ENCODE assay signal across 8 cellular contexts in the genomic region with DNA sequence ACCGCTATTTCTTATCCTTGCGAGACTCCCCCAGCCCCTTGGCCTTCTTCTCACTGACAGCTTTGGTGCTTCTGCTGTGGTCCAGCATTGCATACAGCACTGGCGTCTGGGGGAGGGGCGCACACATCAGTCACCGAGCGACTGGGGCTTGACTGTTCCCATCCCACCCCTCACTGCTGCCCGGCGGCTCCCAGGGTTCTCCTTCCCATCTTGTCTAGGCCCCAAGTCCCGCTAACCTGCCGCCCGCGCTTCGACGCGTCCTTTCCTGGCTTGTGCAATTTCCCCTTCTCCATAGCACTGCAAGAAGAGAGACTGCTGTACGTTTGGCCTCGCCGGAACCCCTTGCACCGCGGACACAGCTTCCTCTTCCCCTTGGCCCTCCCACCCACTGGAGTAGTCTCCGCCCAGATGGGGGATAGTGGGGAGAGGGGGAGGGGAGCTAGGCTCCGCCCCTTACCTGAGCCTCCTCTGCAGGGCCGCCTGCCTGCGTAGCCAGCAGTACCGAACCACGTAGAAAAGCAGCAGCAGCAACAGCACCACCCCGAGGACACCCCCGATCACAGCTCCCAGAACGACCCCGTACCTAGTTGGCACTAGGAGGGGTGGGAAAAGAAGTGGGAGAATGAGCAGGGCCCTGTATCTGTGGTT. TPM values are rescaled to one million over a fixed set of nuclear protein-coding genes. Genes with fewer than 3 reads are reported as not detected.
DNase-seq lines count a peak whose midpoint lies in the region; ATAC-seq and TF ChIP-seq lines count a peak whose summit lies in the region.

No MANE protein-coding gene starts in this region.

- H3K9ac ChIP-seq in parathyroid adenoma = no peak overlapping the region

- H3K79me2 ChIP-seq in ACC112 (ENCODE audit: control insufficient read depth, insufficient read depth, low read length, unreplicated experiment) = peaks cover 12% of the 10 kb centered on the region
- no peaks in the 10 kb centered on the region for H3K79me2 ChIP-seq in parathyroid adenoma

- H3K4me1 ChIP-seq in ACC112 (ENCODE audit: control insufficient read depth, insufficient read depth, low read length, unreplicated experiment) (peaks cover 45% of the 10 kb centered on the region), heart left ventricle (peaks cover 0 to 42% (median 12%) of the 10 kb centered on the region in 12 donors), parathyroid adenoma (peaks cover 4% of the 10 kb centered on the region), tibial artery (peaks cover 0 to 17% (median 14%) of the 10 kb centered on the region in 4 donors)

- no peaks in the 10 kb centered on the region for H3K9me3 ChIP-seq in heart left ventricle
- H3K9me3 ChIP-seq in parathyroid adenoma (ENCODE audit: control insufficient read depth, low read length) = no peaks in the 10 kb centered on the region
- no peaks in the 10 kb centered on the region for H3K9me3 ChIP-seq in tibial artery

- no peaks in the 10 kb centered on the region for H3K27me3 ChIP-seq in ACC112 (ENCODE audit: insufficient read depth, low read length)
- no peaks in the 10 kb centered on the region for H3K27me3 ChIP-seq in heart left ventricle
- H3K27me3 ChIP-seq in parathyroid adenoma (ENCODE audit: control insufficient read depth, insufficient read depth, low read length) = no peaks in the 10 kb centered on the region
- peaks cover 0 to 28% of the 10 kb centered on the region in 2 donors for H3K27me3 ChIP-seq in tibial artery

- peak overlapping the region; percentile 91 for H3K27ac Mint-ChIP-seq in activated naive CD4-positive, alpha-beta T cell treated with anti-CD3 and anti-CD28 coated beads, Interleukin-2, amount 50 U/mL, for 24 hours

- TF ChIP-seq CTCF in heart left ventricle (IDR thresholded peaks at IDR 0.05) (peak in 5 of 12 donors; percentile 12 to 40 (median 25)), parathyroid adenoma (IDR thresholded peaks at IDR 0.05) (peak; percentile 23), tibial artery (IDR thresholded peaks at IDR 0.05) (no peak)

- no peaks in the 10 kb centered on the region for H3K36me3 ChIP-seq in ACC112 (ENCODE audit: insufficient read depth, low read length)
- H3K36me3 ChIP-seq in heart left ventricle = no peaks in the 10 kb centered on the region
- H3K36me3 ChIP-seq in parathyroid adenoma (ENCODE audit: control insufficient read depth, insufficient read depth, low read length) = no peaks in the 10 kb centered on the region
- no peaks in the 10 kb centered on the region for H3K36me3 ChIP-seq in tibial artery

- 2 to 7% (median 4%) methylated on average over 29 to 30 of the region's 30 CpGs for WGBS in heart left ventricle, 4 donors

- ATAC-seq in GM19035 (IDR thresholded peaks at IDR 0.05; ENCODE audit: unreplicated experiment) = peak; percentile 74
- peak; percentile 80 to 95 (median 94) for ATAC-seq in heart left ventricle

- H3K36me3 Mint-ChIP-seq in activated naive CD4-positive, alpha-beta T cell treated with anti-CD3 and anti-CD28 coated beads, Interleukin-2, amount 50 U/mL, for 24 hours = no peaks in the 10 kb centered on the region

- H3K27me3 Mint-ChIP-seq in activated naive CD4-positive, alpha-beta T cell treated with anti-CD3 and anti-CD28 coated beads, Interleukin-2, amount 50 U/mL, for 24 hours = no peaks in the 10 kb centered on the region

- peaks cover 50% of the 10 kb centered on the region for H3K4me1 Mint-ChIP-seq in activated naive CD4-positive, alpha-beta T cell treated with anti-CD3 and anti-CD28 coated beads, Interleukin-2, amount 50 U/mL, for 24 hours

- TF ChIP-seq POLR2A in heart left ventricle (IDR thresholded peaks at IDR 0.05) = peak in 1 of 2 donors; percentile 42

- H2AFZ ChIP-seq in ACC112 (ENCODE audit: low read length, unreplicated experiment) (peak overlapping the region; percentile 11), parathyroid adenoma (peak overlapping the region; percentile 85)

- peak overlapping the region; percentile 83 for H3K4me2 ChIP-seq in parathyroid adenoma (ENCODE audit: low read length)

- H3K4me3 Mint-ChIP-seq in activated naive CD4-positive, alpha-beta T cell treated with anti-CD3 and anti-CD28 coated beads, Interleukin-2, amount 50 U/mL, for 24 hours = peak overlapping the region; percentile 98

- H3K9me3 Mint-ChIP-seq in activated naive CD4-positive, alpha-beta T cell treated with anti-CD3 and anti-CD28 coated beads, Interleukin-2, amount 50 U/mL, for 24 hours = no peaks in the 10 kb centered on the region

- H3K27ac ChIP-seq in ACC112 (ENCODE audit: low read depth, low read length) (peak overlapping the region; percentile 67; the same call in 1 of the 2 replicates), heart left ventricle (peak overlapping the region in 10 of 12 donors; percentile 23 to 87 (median 50)), parathyroid adenoma (peak overlapping the region; percentile 47), tibial artery (peak overlapping the region; percentile 26 to 41)

- peak overlapping the region; percentile 84 for H3K4me3 ChIP-seq in ACC112 (ENCODE audit: low read depth, low read length)
- H3K4me3 ChIP-seq in heart left ventricle = peak overlapping the region; percentile 40 to 88 (median 76)
- H3K4me3 ChIP-seq in parathyroid adenoma (ENCODE audit: low read depth, low read length) = peak overlapping the region; percentile 90
- peak overlapping the region; percentile 53 to 66 for H3K4me3 ChIP-seq in tibial artery

- intact Hi-C loops in heart left ventricle (cut with DNase I) = loop anchor here in 1 of 10 donors (5.0 kb wide), 1 partner anchor 71 kb away; no protein-coding TSS in a partner anchor
- intact Hi-C loops in tibial artery (cut with DNase I; ENCODE audit: low total_unique reads) = loop anchor here (5.0 kb wide), 1 partner anchor 79 kb away; a partner anchor contains a TSS

- DNase-seq in HT-29 (ENCODE audit: low spot score) = peak; percentile 22
- DNase-seq in SIG-M5 (lab: John Stamatoyannopoulos, UW) = peak; percentile 61
- DNase-seq in heart left ventricle = peak; percentile 73 to 90 (median 81)
- DNase-seq in tibial artery = peak; percentile 66 to 76

RNA-seq across cellular contexts. Expression of a gene that starts 3.8 kb away (rescaled TPM):
- total RNA-seq in HT-29 (2014; rRNA removed; shearing (Covaris generic)) = 0.16 and 0.41 TPM in 2 replicates
- total RNA-seq in heart left ventricle = 1 to 10 TPM in 8 of 9 donors, under 1 TPM in 1; 0.90 to 5.6 (median 2.7) TPM
- 1 to 10 TPM; 1.2 to 2.1 TPM for polyA plus RNA-seq in heart left ventricle

RNA-seq across cellular contexts. Expression of a gene that starts 8.2 kb away (rescaled TPM):
- total RNA-seq in HT-29 (2014; rRNA removed; shearing (Covaris generic)) = 16.6 and 17.1 TPM in 2 replicates
- total RNA-seq in heart left ventricle = 100 to 1,000 TPM; 113 to 408 (median 314) TPM
- polyA plus RNA-seq in heart left ventricle = 100 to 1,000 TPM in 1 of 2 donors, 10 to 100 TPM in 1; 50.6 to 256 TPM

RNA-seq across cellular contexts. Expression of a gene that starts 47.5 kb away (rescaled TPM):
- total RNA-seq in HT-29 (2014; rRNA removed; shearing (Covaris generic)) = not detected in 2 replicates
- under 1 TPM in 8 of 9 donors, not detected in 1; 0.29 to 0.62 (median 0.49) TPM for total RNA-seq in heart left ventricle
- under 1 TPM; 0.19 to 0.42 TPM for polyA plus RNA-seq in heart left ventricle

Comparison
In these comparisons a context has a peak if more than half of its experiments do, and no peak if none do; other contexts are left out.
1. Peak in every context shown above with its lines: DNase-seq, ATAC-seq, H3K4me3 ChIP-seq and H3K27ac ChIP-seq.
2. DNase-seq: peak in every context shown above with its lines; median percentile 81 in heart left ventricle; 71 in tibial artery; 61 in SIG-M5; 22 in HT-29.